ENCODE assay signal across 15 cellular contexts in the genomic region with DNA sequence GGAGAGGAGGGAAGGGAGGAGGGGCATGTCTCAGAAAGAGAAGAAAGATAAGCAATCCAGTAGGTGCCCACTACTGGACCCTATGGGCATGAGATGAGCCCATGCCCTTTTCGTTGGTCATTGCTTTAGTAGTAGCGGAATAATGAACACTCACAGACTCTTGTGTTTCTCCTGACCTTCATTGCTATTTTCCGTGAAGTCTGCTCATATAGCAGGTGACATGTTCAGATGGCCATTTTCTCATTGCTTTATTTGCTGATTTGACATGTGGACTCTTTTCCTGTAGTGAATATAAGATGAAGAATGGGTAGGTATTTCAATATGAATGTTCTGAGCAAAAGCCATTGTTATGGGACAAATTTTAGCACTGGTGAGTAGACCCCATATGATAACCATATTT. TPM values are rescaled to one million over a fixed set of nuclear protein-coding genes. Genes with fewer than 3 reads are reported as not detected.
A peak's percentile ranks its signal among the peaks of the same experiment; 100 is the strongest.
DNase-seq lines count a peak whose midpoint lies in the region; ATAC-seq, FAIRE-seq and TF ChIP-seq lines count a peak whose summit lies in the region.
"Had no signal": no experiment of that assay in that cellular context is flagged by ENCODE, and none has a peak within 500 bp of the region (broad histone marks: within the 10 kb centered on the region; RNA-seq: fewer than 3 reads in every experiment).

No MANE protein-coding gene starts in this region.

- H3K79me1 ChIP-seq in H1 (ENCODE audit: low read depth, low read length), result peaks cover 9% of the 10 kb centered on the region; the same call in 1 of the 2 replicates

- no peak overlapping the region for H3K18ac ChIP-seq in H1 (ENCODE audit: extremely low read depth, low read length)

- no peak for TF ChIP-seq POLR2A in HepG2 (IDR thresholded peaks at IDR 0.05; ENCODE audit: insufficient read depth in 1 of 2, low read depth in 2 of 2, low read length in 2 of 2)
- TF ChIP-seq POLR2A in right lobe of liver (IDR thresholded peaks at IDR 0.05), result no peak
- no peak for TF ChIP-seq POLR2A in H1 (IDR thresholded peaks at IDR 0.05; ENCODE audit: control extremely low read depth in 1 of 2, low read depth in 2 of 2, low read length in 2 of 2)

- H2BK20ac ChIP-seq in H1 (ENCODE audit: low read length), result no peak overlapping the region

- H2BK5ac ChIP-seq in H1 (ENCODE audit: low read depth, low read length), result no peak overlapping the region

- intact Hi-C loops in HepG2 (cut with micrococcal nuclease; ENCODE audit: unreplicated experiment) (no loop called here), right lobe of liver (cut with DNase I) (no loop called here)

- peaks cover 94% of the 10 kb centered on the region for H3K79me2 ChIP-seq in HepG2 (ENCODE audit: insufficient read depth, low read length)
- peaks cover 10 to 99% of the 10 kb centered on the region in 2 experiments; a peak in 3 of 4 replicates for H3K79me2 ChIP-seq in H1 (ENCODE audit: control insufficient read depth in 1 of 2, insufficient read depth in 2 of 2, low read length in 2 of 2)

- H3K4me1 ChIP-seq in HepG2 (ENCODE audit: insufficient read depth, low read length) (peaks cover 78% of the 10 kb centered on the region), right lobe of liver (peaks cover 0 to 10% (median 0%) of the 10 kb centered on the region in 4 donors), H1 (replicated peaks in 1 of 4; ENCODE audit: control insufficient read depth in 3 of 4, insufficient read depth in 4 of 4, low read length in 3 of 4) (peaks cover 0 to 5% (median 4%) of the 10 kb centered on the region in 4 experiments; a peak in 3 of 7 replicates), neutrophil (ENCODE audit: control insufficient read depth in 1 of 2, insufficient read depth in 1 of 2, low read depth in 1 of 2, low read length in 1 of 2) (peaks cover 41 to 45% of the 10 kb centered on the region in 2 experiments)

- H3K23me2 ChIP-seq in H1 (ENCODE audit: low read depth, low read length), result no peaks in the 10 kb centered on the region

- H2BK120ac ChIP-seq in H1 (replicated peaks; ENCODE audit: low read depth, low read length), result no peak overlapping the region

- H3K23ac ChIP-seq in H1 (ENCODE audit: insufficient read length), result no peak overlapping the region

- H3K36me3 ChIP-seq in HepG2 (replicated peaks in 1 of 2; ENCODE audit: control insufficient read depth in 1 of 2, insufficient read depth in 2 of 2, low read length in 2 of 2) (peaks cover 4 to 14% of the 10 kb centered on the region in 2 experiments; a peak in 3 of 5 replicates), right lobe of liver (no peaks in the 10 kb centered on the region), H1 (ENCODE audit: control insufficient read depth in 2 of 4, insufficient read depth in 4 of 4, low read length in 3 of 4) (0 out of 8 replicates have a peak, but pooled peaks cover 0 to 2% (median 0%) of the 10 kb centered on the region in 4 experiments), neutrophil (no peaks in the 10 kb centered on the region)
- H3K36me3 ChIP-seq: HAP-1 had no signal

- POLR2A ChIA-PET in HepG2 (lab: Yijun Ruan, JAX), result no interaction called here
- POLR2A ChIA-PET in H1 (lab: Charles Lee; ENCODE audit: partially characterized antibody), result interaction anchor here (0.8 to 1.5 kb wide), 2 partner anchors 148 to 376 kb away, joined by 3 read pairs; a partner anchor contains a TSS

- H2AFZ ChIP-seq in HepG2 (ENCODE audit: low read length) (no peak overlapping the region), H1 (ENCODE audit: low read length) (no peak overlapping the region)
- H2AFZ ChIP-seq: GM23338 had no signal

- 91% methylated on average over 3 of the region's 3 CpGs for WGBS in HepG2 (ENCODE audit: low lambda C conversion rate)
- 90% methylated on average over 3 of the region's 3 CpGs for WGBS in right lobe of liver (ENCODE audit: insufficient coverage, low coverage, low lambda C conversion rate, missing lambda C conversion rate)
- WGBS in H1 (ENCODE audit: extremely low coverage in 1 of 2, insufficient coverage in 1 of 2, insufficient read length in 1 of 2, insufficient replicate concordance in 2 of 2, low coverage in 1 of 2, low lambda C conversion rate in 2 of 2, missing lambda C conversion rate in 1 of 2), 2 experiments, result 97% methylated on average over 3 of the region's 3 CpGs; no CpG with 5 or more reads in 1 of the 2 experiments

- no peak overlapping the region for H3K27ac ChIP-seq in HepG2 (ENCODE audit: extremely low read length, insufficient read depth, low read length)
- H3K27ac ChIP-seq in right lobe of liver, result no peak overlapping the region
- H3K27ac ChIP-seq in H1 (ENCODE audit: low read depth, low read length), result no peak overlapping the region
- H3K27ac ChIP-seq in neutrophil, result peak overlapping the region; percentile 72
- H3K27ac ChIP-seq: 22Rv1, BLaER1, KMS-11 had no signal

- no peak overlapping the region for H4K91ac ChIP-seq in H1 (replicated peaks; ENCODE audit: insufficient read length, low read length)

- H3K4ac ChIP-seq in H1 (replicated peaks; ENCODE audit: insufficient read length, low read depth, low read length), result no peak overlapping the region

- no peak for TF ChIP-seq CTCF in HepG2 (CRISPR knock-in tag; IDR thresholded peaks at IDR 0.05)
- no peak for TF ChIP-seq CTCF in right lobe of liver (IDR thresholded peaks at IDR 0.05)
- TF ChIP-seq CTCF in H1 (IDR thresholded peaks at IDR 0.05; ENCODE audit: control extremely low read depth in 1 of 3, insufficient read depth in 1 of 3, low read depth in 1 of 3, low read length in 3 of 3), result no peak
- no peak for TF ChIP-seq CTCF in neutrophil (IDR thresholded peaks at IDR 0.05)

- H3K9ac ChIP-seq in HepG2 (ENCODE audit: insufficient read depth, low read depth, low read length) (no peak overlapping the region), H1 (replicated peaks in 1 of 4; ENCODE audit: extremely low read depth in 1 of 4, low read depth in 3 of 4, low read length in 3 of 4) (no peak overlapping the region)
- H3K9ac ChIP-seq: BLaER1, KMS-11 had no signal

- no TSS peak for BruUV-seq in HepG2 (replicated peaks; lab: Mats Ljungman, UMichigan)

- no peak overlapping the region for H3K56ac ChIP-seq in H1 (replicated peaks; ENCODE audit: insufficient read length, low read depth, low read length)

- FAIRE-seq in HepG2 (lab: Jason Lieb, UNC) (no peak), H1 (lab: Jason Lieb, UNC) (no peak)

- no peak overlapping the region for H4K5ac ChIP-seq in H1 (ENCODE audit: insufficient read length, low read depth, low read length)

- H2BK15ac ChIP-seq in H1 (ENCODE audit: low read length), result no peak overlapping the region

- TF ChIP-seq EP300 in HepG2 (IDR thresholded peaks at IDR 0.05; ENCODE audit: low read depth in 2 of 2, low read length in 2 of 2) (no peak), HepG2 (CRISPR knock-in tag; IDR thresholded peaks at IDR 0.05; ENCODE audit: borderline replicate concordance) (no peak), H1 (IDR thresholded peaks at IDR 0.05; ENCODE audit: borderline replicate concordance in 1 of 2, low read depth in 2 of 2, low read length in 2 of 2) (no peak)

- CTCF ChIA-PET in HepG2 (lab: Yijun Ruan, JAX; ENCODE audit: low intra/inter-chr PET ratio, low total read pairs) (no interaction called here), H1 (lab: Charles Lee; ENCODE audit: partially characterized antibody) (no interaction called here)

- ATAC-seq in HepG2, result no peak
- ATAC-seq in right lobe of liver, result no peak
- no peak for ATAC-seq in HG02938 (IDR thresholded peaks at IDR 0.05; ENCODE audit: unreplicated experiment)
- ATAC-seq: GM23338 had no signal

- H3K9me3 ChIP-seq in HepG2 (ENCODE audit: low read length), result no peaks in the 10 kb centered on the region
- H3K9me3 ChIP-seq in right lobe of liver, result no peaks in the 10 kb centered on the region
- H3K9me3 ChIP-seq in H1 (ENCODE audit: insufficient read depth in 2 of 2, low read depth in 1 of 2, low read length in 1 of 2), result no peaks in the 10 kb centered on the region
- no peaks in the 10 kb centered on the region for H3K9me3 ChIP-seq in neutrophil
- H3K9me3 ChIP-seq: BLaER1, HAP-1 had no signal

- H3K4me3 ChIP-seq in HepG2 (replicated peaks in 1 of 3; ENCODE audit: insufficient read depth in 1 of 3, low read depth in 2 of 3, low read length in 3 of 3) (no peak overlapping the region), right lobe of liver (no peak overlapping the region), H1 (ENCODE audit: extremely low read depth in 1 of 4, insufficient read depth in 2 of 4, low read depth in 3 of 4, low read length in 4 of 4) (no peak overlapping the region), neutrophil (ENCODE audit: low read depth in 1 of 2, low read length in 1 of 2) (no peak overlapping the region)
- H3K4me3 ChIP-seq: BLaER1, GM23338, HAP-1 had no signal

- no peak overlapping the region for H2AK5ac ChIP-seq in H1 (ENCODE audit: low read depth, low read length)

- TF ChIP-seq RAD21 in HepG2 (CRISPR knock-in tag; IDR thresholded peaks at IDR 0.05), result no peak
- no peak for TF ChIP-seq RAD21 in H1 (IDR thresholded peaks at IDR 0.05 in 1 of 2, conservative IDR thresholded peaks at IDR 0.05 in 1 of 2; ENCODE audit: low read depth in 2 of 2, low read length in 2 of 2)

- no peak overlapping the region for H4K8ac ChIP-seq in H1 (ENCODE audit: extremely low read depth, insufficient read depth, low read length)

- H4K20me1 ChIP-seq in HepG2 (ENCODE audit: insufficient read depth, low read length) (peaks cover 11% of the 10 kb centered on the region), H1 (replicated peaks in 1 of 2; ENCODE audit: control insufficient read depth in 1 of 2, insufficient read depth in 2 of 2, low read length in 2 of 2) (no peaks in the 10 kb centered on the region)

- no peak overlapping the region for H3K14ac ChIP-seq in H1 (ENCODE audit: insufficient read length)

- H3K4me2 ChIP-seq in HepG2 (ENCODE audit: low read depth, low read length) (no peak overlapping the region), H1 (ENCODE audit: insufficient read depth in 1 of 2, low read depth in 2 of 2, low read length in 2 of 2) (no peak overlapping the region)
- H3K4me2 ChIP-seq: BLaER1, GM23338, KMS-11 had no signal

- DNase-seq in HepG2 (ENCODE audit: low spot score), result no peak
- DNase-seq in right lobe of liver, result no peak
- DNase-seq in H1 (ENCODE audit: low read depth in 1 of 2, low spot score in 2 of 2), result no peak
- no peak for DNase-seq in stimulated activated CD4-positive, alpha-beta T cell treated with anti-CD3 and anti-CD28 coated beads, Interleukin-4, amount 100 ng/mL, for 4 hours
- no peak for DNase-seq in SW 1271 (lab: John Stamatoyannopoulos, UW)
- DNase-seq: CD4-positive, CD25-positive, alpha-beta regulatory T cell; DMS53; GF-D8 had no signal

- in situ Hi-C loops in HepG2 (cut with HindIII; ENCODE audit: extremely low pct_ligation_motif_present, low pct_unique_long_range_greater_than_20kb), result no loop called here

- H3K27me3 ChIP-seq in HepG2 (ENCODE audit: control insufficient read depth in 1 of 2, insufficient read depth in 2 of 2, low read length in 2 of 2) (no peaks in the 10 kb centered on the region), right lobe of liver (no peaks in the 10 kb centered on the region), H1 (replicated peaks in 1 of 4; ENCODE audit: control insufficient read depth in 3 of 4, extremely low read depth in 1 of 4, insufficient read depth in 3 of 4, low read length in 3 of 4) (no peaks in the 10 kb centered on the region), neutrophil (no peaks in the 10 kb centered on the region)
- H3K27me3 ChIP-seq: BLaER1 had no signal

- H2BK12ac ChIP-seq in H1 (ENCODE audit: low read depth, low read length), result 0 out of 2 replicates have a peak overlapping the region, but pooled peaks have one; percentile 30

RNA-seq across cellular contexts. Expression of a gene that starts 16.4 kb away (rescaled TPM):
- total RNA-seq in HepG2 (2016; rRNA removed; fragmentation: Illumina TruSeq; extraction: Trizol) (16.4 and 22.6 TPM in 2 replicates), right lobe of liver (10 to 100 TPM in 1 of 6 experiments, 1 to 10 TPM in 5; 4.5 to 12.0 (median 7.3) TPM)
- total RNA-seq in HepG2 (2016; cell fraction: cytosol; rRNA removed; fragmentation: Illumina TruSeq; extraction: Trizol; ENCODE audit: low read depth), result 2.3 and 2.6 TPM in 2 replicates
- 17.3 and 21.4 TPM in 2 replicates for total RNA-seq in HepG2 (2016; cell fraction: insoluble cytoplasmic fraction; rRNA removed; fragmentation: Illumina TruSeq; extraction: Trizol)
- 5.6 and 7.0 TPM in 2 replicates for total RNA-seq in HepG2 (2016; cell fraction: membrane; rRNA removed; fragmentation: Illumina TruSeq; extraction: Trizol)
- total RNA-seq in HepG2 (2016; cell fraction: nucleus; rRNA removed; fragmentation: Illumina TruSeq; extraction: Trizol), result 70.9 and 71.5 TPM in 2 replicates
- polyA plus RNA-seq in HepG2 (2011; rRNA removed) (27.0 and 27.5 TPM in 2 replicates), H1 (2011; rRNA removed) (13.5 and 13.9 TPM in 2 replicates)
- 8.0 and 11.1 TPM in 2 replicates for polyA plus RNA-seq in HepG2 (2011; cell fraction: cytosol; rRNA removed)
- 67.6 and 71.9 TPM in 2 replicates for polyA plus RNA-seq in HepG2 (2011; cell fraction: nucleus; rRNA removed)
- polyA plus RNA-seq in HepG2 (2012), result 21.4 and 23.6 TPM in 2 replicates
- polyA plus RNA-seq in HepG2 (2016; cell fraction: cytosol; fragmentation: Illumina TruSeq; extraction: Trizol; ENCODE audit: low read depth), result 1.3 and 1.7 TPM in 2 replicates
- 16.8 and 17.1 TPM in 2 replicates for polyA plus RNA-seq in HepG2 (2016; cell fraction: insoluble cytoplasmic fraction; fragmentation: Illumina TruSeq; extraction: Trizol; ENCODE audit: low read depth)
- 3.4 and 3.7 TPM in 2 replicates for polyA plus RNA-seq in HepG2 (2016; cell fraction: membrane; fragmentation: Illumina TruSeq; extraction: Trizol; ENCODE audit: low read depth)
- polyA plus RNA-seq in HepG2 (2016; cell fraction: nucleus; fragmentation: Illumina TruSeq; extraction: Trizol; ENCODE audit: insufficient read depth, low read depth), result 63.8 and 64.3 TPM in 2 replicates
- polyA minus RNA-seq in HepG2 (2011; rRNA and poly(A)+ RNA removed; ENCODE audit: low replicate concordance), result 10.1 and 51.6 TPM in 2 replicates
- polyA minus RNA-seq in HepG2 (2011; cell fraction: cytosol; rRNA and poly(A)+ RNA removed), result 12.9 and 15.9 TPM in 2 replicates
- polyA minus RNA-seq in HepG2 (2011; cell fraction: nucleus; rRNA and poly(A)+ RNA removed), result 150 and 174 TPM in 2 replicates
- total RNA-seq in H1 (2021; fragmentation: NEBNext Ultra II Directional; extraction: Animal tissue kit (Norgen Biotek cat#: 25700)), result 29.0 and 31.1 TPM in 2 replicates
- 18.9 TPM for polyA plus RNA-seq in H1 (2011; cell fraction: cytosol; rRNA removed)
- 36.9 TPM for polyA plus RNA-seq in H1 (2011; cell fraction: nucleus; rRNA removed)
- 16.2 to 20.8 TPM (median 18.3 TPM) in 4 replicates for polyA plus RNA-seq in H1 (2012, experiment 1 of 2)
- polyA plus RNA-seq in H1 (2012, experiment 2 of 2), result 5.1 TPM
- 15.5 TPM for polyA plus RNA-seq in H1 (2013, experiment 1 of 2)
- polyA plus RNA-seq in H1 (2013, experiment 2 of 2), result 14.5 TPM
- polyA minus RNA-seq in H1 (2011; rRNA and poly(A)+ RNA removed), result 38.2 and 40.9 TPM in 2 replicates
- polyA minus RNA-seq in H1 (2011; cell fraction: cytosol; rRNA and poly(A)+ RNA removed), result 16.6 TPM
- polyA minus RNA-seq in H1 (2011; cell fraction: nucleus; rRNA and poly(A)+ RNA removed), result 60.5 TPM
